Comparison of ENCODE assay signal across 8 cellular contexts in the genomic region with DNA sequence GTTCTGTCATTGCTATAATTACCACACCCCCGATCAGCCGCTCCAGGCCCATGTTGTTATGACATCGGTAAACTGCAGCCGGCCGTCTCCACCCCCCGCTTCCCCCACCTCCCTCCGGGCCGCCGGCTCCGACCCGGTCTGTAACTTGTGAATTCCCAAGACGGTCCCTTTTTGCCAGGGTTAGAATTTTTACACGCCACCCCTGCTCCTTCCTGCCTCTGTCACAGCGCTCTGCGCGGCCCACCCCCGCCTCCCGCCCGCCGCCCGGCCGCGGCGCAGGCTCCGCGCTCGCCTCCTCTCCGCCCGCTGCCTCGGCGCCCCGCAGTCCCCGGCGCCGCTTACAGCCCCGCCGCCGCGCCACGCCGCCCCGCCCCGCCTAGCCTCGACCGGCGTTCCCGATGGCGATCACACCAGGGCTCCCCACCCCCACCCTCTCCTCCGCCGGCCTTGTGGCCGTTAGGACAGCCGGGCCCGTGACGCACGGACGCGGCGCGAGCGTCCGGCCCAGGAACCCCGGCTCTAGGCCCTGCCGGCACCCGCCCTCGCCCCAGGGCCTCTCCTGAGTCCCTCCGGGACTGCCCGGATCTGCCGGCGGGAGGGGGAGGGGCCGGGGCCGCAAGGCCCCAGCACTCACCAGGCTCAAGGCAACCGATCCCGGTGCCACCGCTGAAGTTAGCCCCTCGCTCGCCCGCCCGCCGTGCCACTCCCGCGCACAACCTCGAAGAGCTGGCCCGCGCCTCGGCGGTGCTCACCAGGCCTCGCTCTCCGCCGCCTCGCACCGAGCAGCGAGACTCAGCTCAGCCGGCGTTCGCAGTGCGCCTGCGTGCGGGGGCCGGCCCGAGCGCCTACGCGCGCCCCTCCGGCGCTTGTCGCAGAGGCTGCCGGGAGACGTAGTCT. TPM values are rescaled to one million over a fixed set of nuclear protein-coding genes. Genes with fewer than 3 reads are reported as not detected.
DNase-seq lines count a peak whose midpoint lies in the region; ATAC-seq and TF ChIP-seq lines count a peak whose summit lies in the region.

A gene (minus strand): TSS at position 817 of the 897 bp plus-strand sequence. CDS start 18,374 bp downstream, outside the sequence.

- H4K8ac ChIP-seq in mesenchymal stem cell (ENCODE audit: low read length), result peak within 1 kb of the TSS; percentile 90

- peak within 1 kb of the TSS; percentile 74 for H3K27ac ChIP-seq in mesenchymal stem cell (ENCODE audit: low read length, poor library complexity, severe bottlenecking)

- H2BK12ac ChIP-seq in mesenchymal stem cell (ENCODE audit: low read length in 2 of 2), result no peak within 1 kb of the TSS

- peak within 1 kb of the TSS; percentile 92 for H2BK120ac ChIP-seq in mesenchymal stem cell (ENCODE audit: low read depth, low read length)

- ATAC-seq in effector memory CD8-positive, alpha-beta T cell (replicated peaks), result peak; percentile 84

- H3K18ac ChIP-seq in mesenchymal stem cell (ENCODE audit: low read depth in 1 of 2, low read length in 2 of 2), result peak within 1 kb of the TSS; percentile 89 to 99

- no peak within 1 kb of the TSS for H2AK5ac ChIP-seq in mesenchymal stem cell (ENCODE audit: low read length, severe bottlenecking)

- peak within 1 kb of the TSS; percentile 80 to 98 for H3K4ac ChIP-seq in mesenchymal stem cell (ENCODE audit: low read depth in 1 of 2, low read length in 2 of 2)

- H3K4me3 ChIP-seq in mesenchymal stem cell (ENCODE audit: insufficient read depth in 1 of 2, low read depth in 1 of 2, low read length in 2 of 2), result peak within 1 kb of the TSS; percentile 91 to 95

- H3K9ac ChIP-seq in mesenchymal stem cell (ENCODE audit: low read length), result peak within 1 kb of the TSS; percentile 95

- H3K9me3 ChIP-seq in mesenchymal stem cell (ENCODE audit: control insufficient read depth, low read length), result no peaks in the 10 kb centered on the region

- peaks cover 0 to 3% of the 10 kb centered on the region in 2 donors for H3K9me3 Mint-ChIP-seq in effector memory CD8-positive, alpha-beta T cell

- DNase-seq in COLO829 (ENCODE audit: low spot score), result peak; percentile 98
- peak; percentile 97 for DNase-seq in GM20000 (ENCODE audit: low spot score)
- peak; percentile 47 for DNase-seq in HS-5 (ENCODE audit: low read depth)
- DNase-seq in NOMO-1 treated with dmso at 0.1 percent for 144 hours (lab: John Stamatoyannopoulos, UW; ENCODE audit: unreplicated experiment), result peak; percentile 77
- DNase-seq in activated CD8-positive, alpha-beta memory T cell treated with anti-CD3 and anti-CD28 coated beads for 48 hours (ENCODE audit: low read depth in 2 of 3, low spot score in 2 of 3), result peak; percentile 51 to 84 (median 73)
- DNase-seq in effector memory CD8-positive, alpha-beta T cell, result peak; percentile 81 to 85 (median 83)
- peak; percentile 90 for DNase-seq in mesenchymal stem cell
- DNase-seq in stimulated activated CD8-positive, alpha-beta memory T cell treated with anti-CD3 and anti-CD28 coated beads, Interleukin-12 subunit alpha, Interleukin-12 subunit beta, amount 100 ng/mL, for 24 hours (ENCODE audit: extremely low read depth), result peak; percentile 60

- H3K27me3 Mint-ChIP-seq in effector memory CD8-positive, alpha-beta T cell, result no peaks in the 10 kb centered on the region

- peak within 1 kb of the TSS; percentile 90 for H2AFZ ChIP-seq in mesenchymal stem cell (ENCODE audit: low read depth, low read length)

- H3K14ac ChIP-seq in mesenchymal stem cell (ENCODE audit: low read length in 2 of 2), result peak within 1 kb of the TSS; percentile 57 to 99

- peak within 1 kb of the TSS; percentile 51 to 92 for H3K27ac Mint-ChIP-seq in effector memory CD8-positive, alpha-beta T cell

- H3K4me1 Mint-ChIP-seq in effector memory CD8-positive, alpha-beta T cell (ENCODE audit: low read depth in 2 of 2), result peaks cover 31 to 42% of the 10 kb centered on the region in 2 donors

- peak within 1 kb of the TSS; percentile 92 for H4K91ac ChIP-seq in mesenchymal stem cell (ENCODE audit: low read length)

- peak within 1 kb of the TSS; percentile 89 for H2BK5ac ChIP-seq in mesenchymal stem cell (ENCODE audit: low read depth, low read length, poor library complexity, severe bottlenecking)

- H3K23ac ChIP-seq in mesenchymal stem cell (ENCODE audit: low read length in 2 of 2), result peak within 1 kb of the TSS in 1 of 2 experiments; percentile 78

- under 1% methylated on average over 78 of the region's 109 CpGs for WGBS in mesenchymal stem cell

- peaks cover 12% of the 10 kb centered on the region for H3K36me3 Mint-ChIP-seq in effector memory CD8-positive, alpha-beta T cell (ENCODE audit: insufficient read depth)

- no peaks in the 10 kb centered on the region for H3K36me3 ChIP-seq in mesenchymal stem cell (ENCODE audit: control insufficient read depth in 1 of 2, insufficient read depth in 2 of 2, low read depth in 1 of 2, low read length in 2 of 2)

- H3K79me1 ChIP-seq in mesenchymal stem cell (replicated peaks; ENCODE audit: low read length, poor library complexity, severe bottlenecking), result no peaks in the 10 kb centered on the region

- peaks cover 3% of the 10 kb centered on the region for H3K4me1 ChIP-seq in mesenchymal stem cell (ENCODE audit: control insufficient read depth, insufficient read depth, low read depth, low read length)

- H3K4me2 ChIP-seq in mesenchymal stem cell (ENCODE audit: low read length, poor library complexity, severe bottlenecking), result peak within 1 kb of the TSS; percentile 79

- no peaks in the 10 kb centered on the region for H3K27me3 ChIP-seq in mesenchymal stem cell (ENCODE audit: control insufficient read depth in 1 of 2, insufficient read depth in 1 of 2, low read length in 2 of 2)

- TF ChIP-seq CTCF in GM20000 (IDR thresholded peaks at IDR 0.05; ENCODE audit: extremely low read depth, missing control alignments), result no peak

- H2BK15ac ChIP-seq in mesenchymal stem cell (ENCODE audit: low read depth, poor library complexity, severe bottlenecking), result peak within 1 kb of the TSS; percentile 83

- peak within 1 kb of the TSS; percentile 70 to 80 for H3K4me3 Mint-ChIP-seq in effector memory CD8-positive, alpha-beta T cell

RNA-seq across cellular contexts. Expression of the gene that starts here (rescaled TPM):
- polyA plus RNA-seq in mesenchymal stem cell (2013, experiment 1 of 2), result 43.4 TPM
- polyA plus RNA-seq in mesenchymal stem cell (2013, experiment 2 of 2), result 46.6 TPM

Comparison
In these comparisons a context has a peak if more than half of its experiments do, and no peak if none do; other contexts are left out.
1. Peak in every context shown above with its lines: DNase-seq, ATAC-seq, H3K4me3 ChIP-seq and H3K27ac ChIP-seq.
2. DNase-seq: peak in every context shown above with its lines; median percentile 98 in COLO829; 97 in GM20000; 90 in mesenchymal stem cell; 83 in effector memory CD8-positive, alpha-beta T cell; 77 in NOMO-1 treated with dmso at 0.1 percent for 144 hours; 73 in activated CD8-positive, alpha-beta memory T cell treated with anti-CD3 and anti-CD28 coated beads for 48 hours; 60 in stimulated activated CD8-positive, alpha-beta memory T cell treated with anti-CD3 and anti-CD28 coated beads, Interleukin-12 subunit alpha, Interleukin-12 subunit beta, amount 100 ng/mL, for 24 hours; 47 in HS-5.